In genomic region chr1:24970399-24970753, GRCh38 we compare ENCODE assay signal across 11 cellular contexts. TPM values are rescaled to one million over a fixed set of nuclear protein-coding genes. Genes with fewer than 3 reads are reported as not detected.
DNase-seq lines count a peak whose midpoint lies in the region; ATAC-seq and TF ChIP-seq lines count a peak whose summit lies in the region.
"Had no signal": no experiment of that assay in that cellular context is flagged by ENCODE, and none has a peak within 500 bp of the region (broad histone marks: within the 10 kb centered on the region; RNA-seq: fewer than 3 reads in every experiment).

No MANE protein-coding gene starts in this region.

- CTCF ChIA-PET in PC-3 (lab: Charles Lee) = interaction anchor here (1.0 kb wide), 1 partner anchor 122 kb away, joined by 4 read pairs; no protein-coding TSS in a partner anchor

- no TSS peak for BruUV-seq in PC-3 (replicated peaks; lab: Mats Ljungman, UMichigan)

- H3K27ac Mint-ChIP-seq in T-helper 1 cell treated with Interleukin-12 subunit alpha and Interleukin-12 subunit beta and Interleukin-4 antibody, amounts not matched to agents 30 μg/mL and 1 μg/mL, for 36 hours = peak overlapping the region; percentile 65
- H3K27ac Mint-ChIP-seq in endodermal cell = peak overlapping the region; percentile 27

- H3K27me3 Mint-ChIP-seq in T-helper 1 cell treated with Interleukin-12 subunit alpha and Interleukin-12 subunit beta and Interleukin-4 antibody, amounts not matched to agents 30 μg/mL and 1 μg/mL, for 36 hours (ENCODE audit: low read depth) = no peaks in the 10 kb centered on the region
- H3K27me3 Mint-ChIP-seq in endodermal cell (ENCODE audit: insufficient read depth) = no peaks in the 10 kb centered on the region

- no peaks in the 10 kb centered on the region for H3K9me2 ChIP-seq in PC-3 (replicated peaks; ENCODE audit: low read length)

- ATAC-seq in PC-3 (peak; percentile 87), HG03432 (IDR thresholded peaks at IDR 0.05; ENCODE audit: unreplicated experiment) (no peak), HG02588 (IDR thresholded peaks at IDR 0.05; ENCODE audit: unreplicated experiment) (no peak)
- ATAC-seq: activated CD4-positive, CD25-positive, alpha-beta regulatory T cell treated with anti-CD3 and anti-CD28 coated beads, Interleukin-2, amount 50 U/mL, for 24 hours had no signal

- H3K36me3 Mint-ChIP-seq in T-helper 1 cell treated with Interleukin-12 subunit alpha and Interleukin-12 subunit beta and Interleukin-4 antibody, amounts not matched to agents 30 μg/mL and 1 μg/mL, for 36 hours (ENCODE audit: low read depth) = peaks cover 17% of the 10 kb centered on the region
- no peaks in the 10 kb centered on the region for H3K36me3 Mint-ChIP-seq in endodermal cell (ENCODE audit: low read depth)

- no peaks in the 10 kb centered on the region for H3F3A ChIP-seq in PC-3 (ENCODE audit: low read length, unreplicated experiment)

- H3K4me1 ChIP-seq in PC-3 (ENCODE audit: insufficient read depth, low read length) = peaks cover 8% of the 10 kb centered on the region; the same call in 1 of the 2 replicates
- H3K4me1 ChIP-seq in endodermal cell (ENCODE audit: control insufficient read depth, insufficient read depth, low read length) = peaks cover 3% of the 10 kb centered on the region
- H3K4me1 ChIP-seq: prostate gland had no signal

- 52 to 55% methylated on average over 10 to 13 of the region's 13 CpGs for WGBS in endodermal cell (ENCODE audit: insufficient coverage in 1 of 2, insufficient read length in 1 of 2), 2 experiments

- peaks cover 18% of the 10 kb centered on the region for H3K9me3 Mint-ChIP-seq in T-helper 1 cell treated with Interleukin-12 subunit alpha and Interleukin-12 subunit beta and Interleukin-4 antibody, amounts not matched to agents 30 μg/mL and 1 μg/mL, for 36 hours
- peaks cover 12% of the 10 kb centered on the region for H3K9me3 Mint-ChIP-seq in endodermal cell

- DNase-seq in T-helper 1 cell = no peak
- peak; percentile 66 for DNase-seq in PC-3
- DNase-seq in endodermal cell = peak; percentile 80
- no peak for DNase-seq in retinal pigment epithelial cell (ENCODE audit: low read depth)
- DNase-seq in NCI-H1930 (lab: John Stamatoyannopoulos, UW) = no peak
- DNase-seq: cerebellar nuclear complex had no signal

- no peak overlapping the region for H3K4me3 Mint-ChIP-seq in T-helper 1 cell treated with Interleukin-12 subunit alpha and Interleukin-12 subunit beta and Interleukin-4 antibody, amounts not matched to agents 30 μg/mL and 1 μg/mL, for 36 hours
- H3K4me3 Mint-ChIP-seq in endodermal cell = no peak overlapping the region

- intact Hi-C loops in PC-3 (cut with micrococcal nuclease) = no loop called here

- TF ChIP-seq CTCF in PC-3 (conservative IDR thresholded peaks at IDR 0.05; ENCODE audit: low read depth, low read length) = peak; percentile 19; the same call in 1 of the 2 replicates
- peak; percentile 54 for TF ChIP-seq CTCF in endodermal cell (conservative IDR thresholded peaks at IDR 0.05)
- peak; percentile 22 for TF ChIP-seq CTCF in retinal pigment epithelial cell (conservative IDR thresholded peaks at IDR 0.05; ENCODE audit: low read depth, low read length)

- no peaks in the 10 kb centered on the region for H3K79me2 ChIP-seq in PC-3 (ENCODE audit: low read length)

- H3K4me3 ChIP-seq in PC-3 (ENCODE audit: low read length) (no peak overlapping the region), endodermal cell (ENCODE audit: low read length) (no peak overlapping the region), retinal pigment epithelial cell (ENCODE audit: low read length) (no peak overlapping the region)
- H3K4me3 ChIP-seq: prostate gland had no signal

- H3K4me1 Mint-ChIP-seq in T-helper 1 cell treated with Interleukin-12 subunit alpha and Interleukin-12 subunit beta and Interleukin-4 antibody, amounts not matched to agents 30 μg/mL and 1 μg/mL, for 36 hours (ENCODE audit: low read depth) = peaks cover 72% of the 10 kb centered on the region
- peaks cover 1% of the 10 kb centered on the region for H3K4me1 Mint-ChIP-seq in endodermal cell

- no peaks in the 10 kb centered on the region for H4K20me1 ChIP-seq in PC-3 (ENCODE audit: low read length)

- no peak overlapping the region for H3K9ac ChIP-seq in PC-3 (ENCODE audit: low read length)
- no peak overlapping the region for H3K9ac ChIP-seq in endodermal cell (ENCODE audit: extremely low read depth, low read length, poor library complexity, severe bottlenecking)

- H2AFZ ChIP-seq in PC-3 (ENCODE audit: low read length) = 0 out of 2 replicates have a peak overlapping the region, but pooled peaks have one; percentile 50

- H3K27me3 ChIP-seq in PC-3 (ENCODE audit: low read length) (peaks cover 3% of the 10 kb centered on the region; the same call in 1 of the 2 replicates), endodermal cell (ENCODE audit: control insufficient read depth, insufficient read depth, low read length, poor library complexity, severe bottlenecking) (no peaks in the 10 kb centered on the region)

- no peak overlapping the region for H3K27ac ChIP-seq in PC-3 (ENCODE audit: low read length)
- H3K27ac ChIP-seq in endodermal cell (ENCODE audit: low read depth, low read length) = no peak overlapping the region
- H3K27ac ChIP-seq: prostate gland had no signal

- peaks cover 3% of the 10 kb centered on the region; the same call in 1 of the 2 replicates for H3K9me3 ChIP-seq in PC-3 (ENCODE audit: low read length)
- H3K9me3 ChIP-seq in endodermal cell (ENCODE audit: control insufficient read depth, low read length) = peaks cover 11% of the 10 kb centered on the region
- H3K9me3 ChIP-seq: prostate gland had no signal

- H3K4me2 ChIP-seq in PC-3 (ENCODE audit: low read length) = no peak overlapping the region

- POLR2A ChIA-PET in PC-3 (lab: Charles Lee; ENCODE audit: unreplicated experiment) = no interaction called here

- no peaks in the 10 kb centered on the region for H3K36me3 ChIP-seq in PC-3 (ENCODE audit: low read depth, low read length)
- H3K36me3 ChIP-seq in endodermal cell (ENCODE audit: control insufficient read depth, insufficient read depth, low read length) = no peaks in the 10 kb centered on the region
- H3K36me3 ChIP-seq: prostate gland had no signal

RNA-seq across cellular contexts. Expression of gene RUNX3, which starts 40.3 kb away (rescaled TPM):
- 2.8 and 3.7 TPM in 2 replicates for total RNA-seq in PC-3 (2014; rRNA removed)
- total RNA-seq in endodermal cell = under 1 TPM; 0.24 to 0.31 TPM
- 0.14 TPM for polyA plus RNA-seq in endodermal cell (2013, experiment 1 of 2)
- polyA plus RNA-seq in endodermal cell (2013, experiment 2 of 2) = 0.17 TPM

Comparison
In these comparisons a context has a peak if more than half of its experiments do, and no peak if none do; other contexts are left out.
1. DNase-seq: peak in PC-3 (single experiment) and endodermal cell (single experiment); none in T-helper 1 cell (0 of 5), retinal pigment epithelial cell (single experiment) and NCI-H1930 (0 of 2).
2. Peak in every context shown above with its lines, with median percentiles within 50 percentile points of each other: CTCF ChIP-seq.